ENCODE assay signal across 7 cellular contexts in genomic region chr6:135379647-135380046, GRCh38.
"Had no signal": no experiment of that assay in that cellular context is flagged by ENCODE, and none has a peak within 500 bp of the region (broad histone marks: within the 10 kb centered on the region; RNA-seq: fewer than 3 reads in every experiment).

No MANE protein-coding gene starts in this region.

- H3K9ac ChIP-seq: KMS-11 had no signal

- H3K4me2 ChIP-seq: KMS-11 had no signal

- H3K27ac ChIP-seq: HL-60, KMS-11 had no signal

- FAIRE-seq: HTR-8/SVneo had no signal

- DNase-seq: IMR-90, Karpas-422, KBM-7, KG1 had no signal
